ENCODE assay signal across 1 cellular context in the genomic region with DNA sequence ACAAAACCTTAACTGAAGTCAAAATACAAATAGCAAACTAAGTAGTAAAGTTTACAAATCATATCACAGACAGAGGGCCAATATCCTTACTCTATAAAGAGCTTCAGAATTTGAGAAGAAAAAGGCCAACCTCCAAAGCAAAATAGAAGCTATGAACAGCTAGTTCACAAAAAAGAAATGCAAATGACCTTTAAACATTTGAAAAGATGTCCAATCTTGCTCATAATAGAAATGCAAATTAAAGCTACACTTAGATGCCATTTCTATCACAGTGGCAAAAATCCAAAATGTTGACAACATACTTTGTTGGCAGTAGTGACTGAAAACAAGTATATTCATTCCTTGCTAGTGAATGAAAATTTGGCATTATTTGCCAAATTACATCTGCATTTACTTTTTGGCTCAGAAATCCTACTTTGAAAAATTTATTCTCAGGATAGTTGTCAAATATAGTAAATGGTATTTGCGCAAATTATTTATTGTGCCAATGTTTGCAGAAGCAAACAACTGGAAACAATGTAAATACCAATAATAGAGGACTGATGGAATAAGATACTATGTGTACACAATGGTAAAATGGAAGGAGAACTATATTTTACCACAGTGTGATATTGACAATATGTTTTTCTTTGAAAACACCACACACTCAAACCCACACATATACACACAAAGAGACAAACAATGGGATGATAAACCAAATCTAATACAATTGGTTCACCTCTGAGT.
TF ChIP-seq lines count a peak whose summit lies in the region.

No MANE protein-coding gene starts in this region.

TF ChIP-seq in SK-N-SH, 30 proteins besides CTCF, POLR2A, EP300 and RAD21 (continued from another document):
- no peak for TF ChIP-seq GATA2 (CRISPR knock-in tag; IDR thresholded peaks at IDR 0.05)
- no peak for TF ChIP-seq YY1 (IDR thresholded peaks at IDR 0.05; ENCODE audit: low read depth)
- TF ChIP-seq ELF1 (IDR thresholded peaks at IDR 0.05) = no peak
- no peak for TF ChIP-seq CHD2 (IDR thresholded peaks at IDR 0.05; ENCODE audit: low read length, partially characterized antibody)
- TF ChIP-seq EZH2phosphoT487 (IDR thresholded peaks at IDR 0.05; ENCODE audit: borderline replicate concordance, low read depth) = no peak
